27 cellular contexts compared by ENCODE assay signal in genomic region chrX:103678199-103678993, GRCh38. TPM values are rescaled to one million over a fixed set of nuclear protein-coding genes. Genes with fewer than 3 reads are reported as not detected.
DNase-seq lines count a peak whose midpoint lies in the region; FAIRE-seq and TF ChIP-seq lines count a peak whose summit lies in the region.
"Had no signal": no experiment of that assay in that cellular context is flagged by ENCODE, and none has a peak within 500 bp of the region (broad histone marks: within the 10 kb centered on the region; RNA-seq: fewer than 3 reads in every experiment).

No MANE protein-coding gene starts in this region.

- no peaks in the 10 kb centered on the region for H3K27me3 ChIP-seq in GM23248 (replicated peaks; ENCODE audit: insufficient read depth)
- H3K27me3 ChIP-seq in astrocyte (ENCODE audit: insufficient read depth, low read length) = no peaks in the 10 kb centered on the region
- H3K27me3 ChIP-seq in mesendoderm (ENCODE audit: insufficient read depth, low read length, poor library complexity) = no peaks in the 10 kb centered on the region
- H3K27me3 ChIP-seq: adrenal gland, SJCRH30 had no signal

- no peak overlapping the region for H2AK5ac ChIP-seq in mesendoderm (ENCODE audit: low read length)

- no peak overlapping the region for H3K4me3 Mint-ChIP-seq in astrocyte (ENCODE audit: unreplicated experiment)
- H3K4me3 Mint-ChIP-seq: B cell, IgD-negative memory B cell, nephron had no signal

- no peaks in the 10 kb centered on the region for H3K79me1 ChIP-seq in mesendoderm (ENCODE audit: low read length)

- peak overlapping the region; percentile 38 for H3K27ac Mint-ChIP-seq in astrocyte (ENCODE audit: unreplicated experiment)
- H3K27ac Mint-ChIP-seq: B cell, IgD-negative memory B cell, nephron had no signal

- H3K27me3 Mint-ChIP-seq in astrocyte (ENCODE audit: low read depth, unreplicated experiment) = no peaks in the 10 kb centered on the region
- H3K27me3 Mint-ChIP-seq: B cell, IgD-negative memory B cell had no signal

- H3K4me1 Mint-ChIP-seq in astrocyte (ENCODE audit: low read depth, unreplicated experiment) = peaks cover 21% of the 10 kb centered on the region
- H3K4me1 Mint-ChIP-seq: B cell had no signal

- no peaks in the 10 kb centered on the region for H3K9me2 ChIP-seq in GM23248 (ENCODE audit: insufficient read depth)

- peak; percentile 9 for DNase-seq in AG20443 (ENCODE audit: low spot score)
- peak; percentile 46 for DNase-seq in GM23248
- DNase-seq in astrocyte (ENCODE audit: low read depth) = peak; percentile 70
- DNase-seq in iris pigment epithelial cell (ENCODE audit: low read depth) = peak; percentile 57
- no peak for DNase-seq in mesendoderm
- no peak for DNase-seq in amniotic stem cell (lab: John Stamatoyannopoulos, UW)
- no peak for DNase-seq in NCI-H1048 (lab: John Stamatoyannopoulos, UW)
- DNase-seq: activated CD4-positive, alpha-beta T cell treated with anti-CD3 and anti-CD28 coated beads, Interleukin-2, amount 50 U/mL, for 1 hour; activated CD8-positive, alpha-beta memory T cell treated with anti-CD3 and anti-CD28 coated beads, Interleukin-2, amount 50 U/mL, for 4 hours; activated effector memory CD4-positive, alpha-beta T cell treated with Interleukin-2 at 50 U/mL for 16 hours; adrenal gland; Caco-2; central memory CD4-positive, alpha-beta T cell; midbrain; NCI-H1694 treated with DMSO at 0.1 percent for 48 hours; PC-9; SJCRH30; stimulated activated CD4-positive, alpha-beta T cell treated with anti-CD3 and anti-CD28 coated beads, Interleukin-2, amount 100 ng/mL, for 24 hours; stimulated activated naive CD4-positive, alpha-beta T cell treated with Interleukin-2 at 50 U/mL for 16 hours; T-helper 2 cell had no signal

- H3K79me2 ChIP-seq in GM23248 (ENCODE audit: insufficient read depth) (peaks cover 24% of the 10 kb centered on the region), astrocyte (ENCODE audit: insufficient read depth, low read length) (peaks cover 26% of the 10 kb centered on the region), mesendoderm (ENCODE audit: control insufficient read depth, insufficient read depth, low read length) (no peaks in the 10 kb centered on the region)
- H3K79me2 ChIP-seq: parathyroid adenoma had no signal

- H4K5ac ChIP-seq in mesendoderm (ENCODE audit: low read length) = no peak overlapping the region

- H2AFZ ChIP-seq in GM23248 = no peak overlapping the region
- no peak overlapping the region for H2AFZ ChIP-seq in astrocyte (ENCODE audit: low read depth, low read length)
- H2AFZ ChIP-seq: parathyroid adenoma, PC-9 had no signal

- H4K20me1 ChIP-seq in GM23248 (ENCODE audit: insufficient read depth) (no peaks in the 10 kb centered on the region; the same call in 1 of the 2 replicates), astrocyte (ENCODE audit: insufficient read depth, low read length) (peaks cover 61% of the 10 kb centered on the region)

- no peak overlapping the region for H3K18ac ChIP-seq in mesendoderm (ENCODE audit: low read length)

- H3F3A ChIP-seq in GM23248 (ENCODE audit: insufficient read depth) = peaks cover 77% of the 10 kb centered on the region

- H3K36me3 ChIP-seq in GM23248 (ENCODE audit: low read depth) (peaks cover 36% of the 10 kb centered on the region), astrocyte (ENCODE audit: insufficient read depth, low read length) (peaks cover 50% of the 10 kb centered on the region), mesendoderm (ENCODE audit: control insufficient read depth, insufficient read depth, low read length) (no peaks in the 10 kb centered on the region)

- in situ Hi-C loops in GM23248 (cut with MboI) = no loop called here

- FAIRE-seq in astrocyte (lab: Jason Lieb, UNC) = peak; percentile 99

- H3K9ac ChIP-seq in GM23248 = 0 out of 2 replicates have a peak overlapping the region, but pooled peaks have one; percentile 8
- H3K9ac ChIP-seq in astrocyte (ENCODE audit: low read length) = peak overlapping the region; percentile 38
- no peak overlapping the region for H3K9ac ChIP-seq in mesendoderm (ENCODE audit: low read length)
- H3K9ac ChIP-seq: parathyroid adenoma had no signal

- H3K9me3 ChIP-seq in GM23248 (ENCODE audit: low read depth) = no peaks in the 10 kb centered on the region
- H3K9me3 ChIP-seq in astrocyte (ENCODE audit: insufficient read depth, low read depth, low read length) = no peaks in the 10 kb centered on the region
- H3K9me3 ChIP-seq: adrenal gland, Caco-2, SJCRH30, tibial nerve had no signal

- H3K56ac ChIP-seq in mesendoderm (ENCODE audit: low read length) = no peak overlapping the region

- H3K9me3 Mint-ChIP-seq in astrocyte (ENCODE audit: unreplicated experiment) = no peaks in the 10 kb centered on the region
- H3K9me3 Mint-ChIP-seq: IgD-negative memory B cell, nephron had no signal

- no peak overlapping the region for H2BK15ac ChIP-seq in mesendoderm (replicated peaks; ENCODE audit: low read depth)

- TF ChIP-seq CTCF in astrocyte (IDR thresholded peaks at IDR 0.05; ENCODE audit: insufficient read depth, low read depth, low read length) = no peak

- no peak overlapping the region for H3K23ac ChIP-seq in mesendoderm (ENCODE audit: low read length)

- H3K4me2 ChIP-seq in GM23248 (ENCODE audit: unreplicated experiment) (no peak overlapping the region), astrocyte (ENCODE audit: low read length) (peak overlapping the region; percentile 37), mesendoderm (ENCODE audit: low read length) (no peak overlapping the region)
- H3K4me2 ChIP-seq: PC-9 had no signal

- H3K27ac ChIP-seq in GM23248 = peak overlapping the region; percentile 36; the same call in 1 of the 2 replicates
- H3K27ac ChIP-seq in astrocyte (ENCODE audit: low read depth, low read length) = peak overlapping the region; percentile 56
- no peak overlapping the region for H3K27ac ChIP-seq in mesendoderm (ENCODE audit: low read depth, low read length)
- H3K27ac ChIP-seq: adrenal gland, parathyroid adenoma, PC-9, SJCRH30, tibial nerve, VCaP had no signal

- H2BK120ac ChIP-seq in mesendoderm (ENCODE audit: low read depth, low read length) = no peak overlapping the region

- H3K36me3 Mint-ChIP-seq in astrocyte (ENCODE audit: low read depth, unreplicated experiment) = peaks cover 3% of the 10 kb centered on the region
- H3K36me3 Mint-ChIP-seq: IgD-negative memory B cell had no signal

- H2BK5ac ChIP-seq in mesendoderm (ENCODE audit: low read length) = no peak overlapping the region

- 44 to 47% methylated on average over 5 of the region's 5 CpGs for WGBS in GM23248 (ENCODE audit: low coverage in 1 of 2, low lambda C conversion rate in 2 of 2, missing lambda C conversion rate in 2 of 2), 2 experiments
- WGBS in mesendoderm (ENCODE audit: extremely low coverage, insufficient coverage, low lambda C conversion rate) = no CpG with 5 or more reads among the region's 5 CpGs

- peaks cover 53% of the 10 kb centered on the region for H3K4me1 ChIP-seq in GM23248 (ENCODE audit: insufficient read depth)
- H3K4me1 ChIP-seq in astrocyte (ENCODE audit: insufficient read depth, low read length) = peaks cover 7% of the 10 kb centered on the region
- no peaks in the 10 kb centered on the region for H3K4me1 ChIP-seq in mesendoderm (ENCODE audit: control insufficient read depth, low read depth, low read length)
- H3K4me1 ChIP-seq: adrenal gland, Caco-2, parathyroid adenoma, SJCRH30 had no signal

- no peak overlapping the region for H4K8ac ChIP-seq in mesendoderm (ENCODE audit: low read depth, low read length)

- no peak overlapping the region for H3K4me3 ChIP-seq in GM23248
- H3K4me3 ChIP-seq in astrocyte (ENCODE audit: insufficient read depth, low read depth, low read length) = no peak overlapping the region
- H3K4me3 ChIP-seq in mesendoderm (ENCODE audit: low read length) = no peak overlapping the region
- H3K4me3 ChIP-seq: adrenal gland, PC-9, SJCRH30, tibial nerve had no signal

- H3K4ac ChIP-seq in mesendoderm (ENCODE audit: low read depth, low read length) = no peak overlapping the region

RNA-seq across cellular contexts. Expression of gene MORF4L2, which starts 8.1 kb away (rescaled TPM):
- 640 and 664 TPM in 2 replicates for total RNA-seq in GM23248 (2014; rRNA removed; shearing (Covaris generic))
- polyA plus RNA-seq in GM23248 (2016; fragmentation: Nextera tagmentation; extraction: Ambion mirVana) = 482 and 486 TPM in 2 replicates
- 514 and 533 TPM in 2 replicates for total RNA-seq in astrocyte
- 337 TPM for polyA plus RNA-seq in mesendoderm (2013, experiment 1 of 2)
- polyA plus RNA-seq in mesendoderm (2013, experiment 2 of 2) = 337 TPM

RNA-seq across cellular contexts. Expression of gene TMEM31, which starts 32.3 kb away (rescaled TPM):
- total RNA-seq in GM23248 (2014; rRNA removed; shearing (Covaris generic)) = not detected in 2 replicates
- 0.26 and 0.28 TPM in 2 replicates for polyA plus RNA-seq in GM23248 (2016; fragmentation: Nextera tagmentation; extraction: Ambion mirVana)
- total RNA-seq in astrocyte = 0.43 TPM in 1 of 2 replicates, not detected in the other
- 0.56 TPM for polyA plus RNA-seq in mesendoderm (2013, experiment 1 of 2)
- polyA plus RNA-seq in mesendoderm (2013, experiment 2 of 2) = 0.36 TPM
- total RNA-seq: B cell, Caco-2, G401, PC-9, SJCRH30 had no signal
- polyA plus RNA-seq: IgD-negative memory B cell had no signal

RNA-seq across cellular contexts. Expression of gene TCEAL1, which starts 49.6 kb away (rescaled TPM):
- 22.8 and 30.7 TPM in 2 replicates for total RNA-seq in GM23248 (2014; rRNA removed; shearing (Covaris generic))
- polyA plus RNA-seq in GM23248 (2016; fragmentation: Nextera tagmentation; extraction: Ambion mirVana) = 30.6 and 32.0 TPM in 2 replicates
- 9.6 and 12.3 TPM in 2 replicates for total RNA-seq in astrocyte
- polyA plus RNA-seq in mesendoderm (2013, experiment 1 of 2) = 4.3 TPM
- polyA plus RNA-seq in mesendoderm (2013, experiment 2 of 2) = 4.4 TPM

Comparison
In these comparisons a context has a peak if more than half of its experiments do, and no peak if none do; other contexts are left out.
1. DNase-seq: peak in AG20443 (single experiment), GM23248 (single experiment), astrocyte (single experiment) and iris pigment epithelial cell (single experiment); none in mesendoderm (single experiment), amniotic stem cell (single experiment) and NCI-H1048 (single experiment).